Comparison of ENCODE assay signal across 8 cellular contexts in the genomic region with DNA sequence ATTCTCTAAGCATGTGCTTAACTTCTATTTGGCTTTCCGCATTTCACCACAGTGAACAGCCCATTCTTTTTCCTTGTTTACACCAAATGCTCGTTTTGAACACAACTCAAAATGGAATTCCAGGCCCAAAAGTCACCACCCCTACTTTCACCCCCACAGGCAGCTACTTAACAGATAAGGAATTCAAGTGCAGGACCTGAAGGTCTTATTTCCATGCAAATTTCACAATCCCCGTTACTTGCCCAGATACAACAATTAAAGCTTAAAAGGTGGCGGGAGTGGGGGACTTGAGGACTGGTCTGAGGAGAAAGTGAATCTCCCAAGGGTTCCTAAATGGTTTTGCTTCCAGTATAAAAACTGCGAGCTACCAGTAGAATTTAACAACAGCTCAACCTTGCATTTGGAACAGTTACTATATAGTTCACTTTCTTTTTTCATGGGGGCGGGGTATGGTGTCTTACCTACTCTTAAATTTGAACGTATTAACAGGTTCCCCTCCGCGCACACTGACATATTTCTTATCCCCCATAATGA. TPM values are rescaled to one million over a fixed set of nuclear protein-coding genes. Genes with fewer than 3 reads are reported as not detected.
A peak's percentile ranks its signal among the peaks of the same experiment; 100 is the strongest.
DNase-seq lines count a peak whose midpoint lies in the region; ATAC-seq and TF ChIP-seq lines count a peak whose summit lies in the region.

No MANE protein-coding gene starts in this region.

- peak overlapping the region; percentile 99 for H2AK5ac ChIP-seq in neuronal stem cell (ENCODE audit: low read depth, low read length)

- 0 out of 2 replicates have a peak, but pooled peaks cover 9% of the 10 kb centered on the region for H3K79me2 ChIP-seq in OCI-LY7 (ENCODE audit: insufficient read depth, low read depth, low read length)

- H3K9ac ChIP-seq in neuronal stem cell (ENCODE audit: low read depth, low read length, poor library complexity), result peak overlapping the region; percentile 100

- H3K4me3 Mint-ChIP-seq in CD8-positive, alpha-beta T cell, result peak overlapping the region; percentile 95

- H3K9me3 Mint-ChIP-seq in CD8-positive, alpha-beta T cell, result no peaks in the 10 kb centered on the region

- BruUV-seq in OCI-LY7 (replicated peaks; lab: Mats Ljungman, UMichigan), result TSS peak; percentile 66

- peak overlapping the region; percentile 97 for H3K23ac ChIP-seq in neuronal stem cell (ENCODE audit: low read depth, low read length, poor library complexity)

- WGBS in esophagus, 2 donors, result 32 to 42% methylated on average over 9 of the region's 9 CpGs
- no CpG with 5 or more reads among the region's 9 CpGs for WGBS in neuronal stem cell (ENCODE audit: extremely low coverage in 2 of 2, insufficient read length in 2 of 2, insufficient replicate concordance in 1 of 2), 2 donors

- no peaks in the 10 kb centered on the region for H3K9me2 ChIP-seq in OCI-LY7 (ENCODE audit: insufficient read depth, low read length)

- no peaks in the 10 kb centered on the region for H3K36me3 ChIP-seq in CD8-positive, alpha-beta T cell (ENCODE audit: insufficient read depth, low read length)
- H3K36me3 ChIP-seq in OCI-LY7 (ENCODE audit: insufficient read depth, low read length) (no peaks in the 10 kb centered on the region), esophagus (ENCODE audit: control insufficient read depth in 2 of 2, insufficient read depth in 2 of 2, low read length in 1 of 2) (no peaks in the 10 kb centered on the region), neuronal stem cell (replicated peaks in 1 of 2; ENCODE audit: control insufficient read depth in 2 of 2, insufficient read depth in 2 of 2, low read length in 2 of 2) (no peaks in the 10 kb centered on the region)

- DNase-seq in CD8-positive, alpha-beta T cell, result no peak
- peak; percentile 32 for DNase-seq in OCI-LY7 (ENCODE audit: low spot score)
- DNase-seq in neuronal stem cell (ENCODE audit: low spot score), result peak; percentile 32
- DNase-seq in NOMO-1 treated with DMSO at 0.1 percent for 48 hours (lab: John Stamatoyannopoulos, UW; ENCODE audit: unreplicated experiment), result no peak
- no peak for DNase-seq in H4 (ENCODE audit: low spot score)
- no peak for DNase-seq in NCI-H2029 treated with DMSO at 0.1 percent for 48 hours (lab: John Stamatoyannopoulos, UW)
- no peak for DNase-seq in NK-92 (lab: John Stamatoyannopoulos, UW; ENCODE audit: unreplicated experiment)

- H3K79me1 ChIP-seq in neuronal stem cell (ENCODE audit: low read depth, low read length), result peaks cover 4% of the 10 kb centered on the region

- H3K4me1 ChIP-seq in CD8-positive, alpha-beta T cell (ENCODE audit: insufficient read depth, low read length), result peaks cover 22% of the 10 kb centered on the region
- peaks cover 25% of the 10 kb centered on the region for H3K4me1 ChIP-seq in OCI-LY7 (ENCODE audit: insufficient read depth, low read length, poor library complexity, severe bottlenecking)
- peaks cover 4 to 5% of the 10 kb centered on the region in 2 donors for H3K4me1 ChIP-seq in esophagus (ENCODE audit: control insufficient read depth in 2 of 2, insufficient read depth in 2 of 2, low read length in 1 of 2)
- H3K4me1 ChIP-seq in neuronal stem cell (ENCODE audit: control insufficient read depth in 2 of 2, insufficient read depth in 1 of 2, low read depth in 1 of 2, low read length in 2 of 2), result peaks cover 0 to 17% of the 10 kb centered on the region in 2 donors

- H3K4me3 ChIP-seq in CD8-positive, alpha-beta T cell (ENCODE audit: low read depth, low read length), result peak overlapping the region; percentile 81
- H3K4me3 ChIP-seq in OCI-LY7 (ENCODE audit: low read depth, low read length, poor library complexity, severe bottlenecking), result peak overlapping the region; percentile 69
- peak overlapping the region in 1 of 2 donors; percentile 70 for H3K4me3 ChIP-seq in esophagus (ENCODE audit: low read depth in 1 of 2, low read length in 2 of 2)
- peak overlapping the region; percentile 45 to 99 for H3K4me3 ChIP-seq in neuronal stem cell (ENCODE audit: low read length in 2 of 2)

- H3K36me3 Mint-ChIP-seq in CD8-positive, alpha-beta T cell, result peaks cover 5% of the 10 kb centered on the region

- no peaks in the 10 kb centered on the region for H3K27me3 ChIP-seq in CD8-positive, alpha-beta T cell (ENCODE audit: insufficient read depth, low read length)
- H3K27me3 ChIP-seq in esophagus (ENCODE audit: control insufficient read depth in 1 of 2, insufficient read depth in 2 of 2, low read length in 2 of 2) (peaks cover 0 to 8% of the 10 kb centered on the region in 2 donors), neuronal stem cell (ENCODE audit: control insufficient read depth in 3 of 3, insufficient read depth in 3 of 3, low read depth in 1 of 3, low read length in 3 of 3) (peaks cover 0 to 76% (median 0%) of the 10 kb centered on the region in 3 experiments)

- peak overlapping the region; percentile 97 for H4K91ac ChIP-seq in neuronal stem cell (ENCODE audit: low read depth, low read length, poor library complexity)

- H2AFZ ChIP-seq in OCI-LY7 (ENCODE audit: low read length), result peak overlapping the region; percentile 88
- H2AFZ ChIP-seq in neuronal stem cell (ENCODE audit: low read length), result peak overlapping the region; percentile 95

- H3K9me3 ChIP-seq in CD8-positive, alpha-beta T cell (ENCODE audit: low read length), result no peaks in the 10 kb centered on the region
- H3K9me3 ChIP-seq in OCI-LY7 (ENCODE audit: low read length) (peaks cover 9% of the 10 kb centered on the region), esophagus (ENCODE audit: control insufficient read depth in 2 of 2, insufficient read depth in 1 of 2, low read depth in 1 of 2, low read length in 1 of 2) (peaks cover 0 to 3% of the 10 kb centered on the region in 2 donors), neuronal stem cell (replicated peaks in 1 of 2; ENCODE audit: control insufficient read depth in 2 of 2, insufficient read depth in 1 of 2, low read depth in 1 of 2, low read length in 2 of 2) (peaks cover 0 to 12% of the 10 kb centered on the region in 2 donors)

- H3K14ac ChIP-seq in neuronal stem cell (ENCODE audit: low read length), result no peak overlapping the region

- peak overlapping the region; percentile 100 for H3K18ac ChIP-seq in neuronal stem cell (ENCODE audit: low read length)

- ATAC-seq in CD8-positive, alpha-beta T cell, result peak; percentile 42

- no peak overlapping the region for H3K4ac ChIP-seq in neuronal stem cell (ENCODE audit: low read length)

- no peaks in the 10 kb centered on the region for H3K27me3 Mint-ChIP-seq in CD8-positive, alpha-beta T cell (ENCODE audit: low read depth)

- H3K4me2 ChIP-seq in OCI-LY7 (ENCODE audit: low read length) (peak overlapping the region; percentile 71), neuronal stem cell (ENCODE audit: insufficient read depth, low read length, poor library complexity, severe bottlenecking) (peak overlapping the region; percentile 54)

- no peaks in the 10 kb centered on the region for H4K20me1 ChIP-seq in OCI-LY7 (ENCODE audit: insufficient read depth, low read length)

- H2BK5ac ChIP-seq in neuronal stem cell (ENCODE audit: low read length), result peak overlapping the region; percentile 99

- H2BK15ac ChIP-seq in neuronal stem cell (ENCODE audit: low read length), result peak overlapping the region; percentile 100

- no peak overlapping the region for H2BK12ac ChIP-seq in neuronal stem cell (ENCODE audit: low read length)

- peak overlapping the region; percentile 96 for H3K27ac Mint-ChIP-seq in CD8-positive, alpha-beta T cell

- TF ChIP-seq CTCF in CD8-positive, alpha-beta T cell (IDR thresholded peaks at IDR 0.05), result no peak
- no peak for TF ChIP-seq CTCF in OCI-LY7 (conservative IDR thresholded peaks at IDR 0.05; ENCODE audit: low read length)

- no peak overlapping the region for H4K8ac ChIP-seq in neuronal stem cell (ENCODE audit: low read depth, low read length)

- peak overlapping the region; percentile 86 for H3K27ac ChIP-seq in CD8-positive, alpha-beta T cell (ENCODE audit: low read depth, low read length)
- H3K27ac ChIP-seq in OCI-LY7 (ENCODE audit: low read depth, low read length, poor library complexity, severe bottlenecking), result peak overlapping the region; percentile 5
- peak overlapping the region; percentile 52 to 66 for H3K27ac ChIP-seq in esophagus (ENCODE audit: low read depth in 2 of 2, low read length in 1 of 2)
- peak overlapping the region; percentile 95 for H3K27ac ChIP-seq in neuronal stem cell (replicated peaks; ENCODE audit: low read length)

- CTCF ChIA-PET in CD8-positive, alpha-beta T cell (lab: Charles Lee), result interaction anchor here (0.8 to 2.0 kb wide), 3 partner anchors 9 to 73 kb away, joined by 3 to 18 read pairs (median 3); no protein-coding TSS in a partner anchor
- CTCF ChIA-PET in OCI-LY7 (lab: Charles Lee; ENCODE audit: unreplicated experiment), result interaction anchor here (1.1 to 1.4 kb wide), 2 partner anchors 9 to 13 kb away, joined by 4 to 6 read pairs; no protein-coding TSS in a partner anchor

- POLR2A ChIA-PET in CD8-positive, alpha-beta T cell (lab: Charles Lee), result interaction anchor here (0.6 to 1.7 kb wide), 6 partner anchors 8 to 1340 kb away, joined by 3 to 8 read pairs (median 4); partner anchors contain the start of genes FGD6, METAP2 and VEZT
- POLR2A ChIA-PET in OCI-LY7 (lab: Charles Lee), result interaction anchor here (0.6 to 1.7 kb wide), 7 partner anchors 9 to 437 kb away, joined by 3 to 10 read pairs (median 3); no protein-coding TSS in a partner anchor

- H2BK120ac ChIP-seq in neuronal stem cell (ENCODE audit: low read depth, low read length), result peak overlapping the region; percentile 96

- H3K4me1 Mint-ChIP-seq in CD8-positive, alpha-beta T cell (ENCODE audit: low read depth), result peaks cover 48% of the 10 kb centered on the region

- intact Hi-C loops in CD8-positive, alpha-beta T cell (cut with DNase I, micrococcal nuclease), result loop anchor here (1.0 to 5.0 kb wide), 7 partner anchors 73 to 1870 kb away; partner anchors contain the start of genes FGD6 (in 2 of the 2), METAP2 (in 2 of the 2), VEZT (in 2 of the 2) and CRADD (in 1 of the 2)
- intact Hi-C loops in OCI-LY7 (cut with micrococcal nuclease; ENCODE audit: unreplicated experiment), result no loop called here

RNA-seq across cellular contexts. Expression of gene USP44, which starts 3.7 kb away (rescaled TPM):
- total RNA-seq in CD8-positive, alpha-beta T cell, result 1 to 10 TPM; 2.2 to 2.3 TPM
- 4.0 and 8.6 TPM in 2 replicates for total RNA-seq in OCI-LY7 (2014; rRNA removed; shearing (Covaris generic))
- total RNA-seq in OCI-LY7 (2022), result 3.4 and 4.2 TPM in 2 replicates
- polyA plus RNA-seq in esophagus, result under 1 TPM; 0.43 to 0.44 TPM
- polyA plus RNA-seq in neuronal stem cell (2013, experiment 1 of 2), result 74.0 TPM
- polyA plus RNA-seq in neuronal stem cell (2013, experiment 2 of 2), result 77.3 TPM
- 0.06 TPM in 1 of 2 replicates, not detected in the other for total RNA-seq in H4 (2014; rRNA removed; shearing (Covaris generic))

Comparison
In these comparisons a context has a peak if more than half of its experiments do, and no peak if none do; other contexts are left out.
1. DNase-seq: peak in OCI-LY7 (single experiment) and neuronal stem cell (single experiment); none in CD8-positive, alpha-beta T cell (0 of 7), NOMO-1 treated with DMSO at 0.1 percent for 48 hours (single experiment), H4 (single experiment), NCI-H2029 treated with DMSO at 0.1 percent for 48 hours (single experiment) and NK-92 (single experiment).
2. H3K27ac ChIP-seq: peak in every context shown above with its lines; median percentile 95 in neuronal stem cell; 86 in CD8-positive, alpha-beta T cell; 59 in esophagus; 5 in OCI-LY7.